1 cellular context compared by ENCODE assay signal in the genomic region with DNA sequence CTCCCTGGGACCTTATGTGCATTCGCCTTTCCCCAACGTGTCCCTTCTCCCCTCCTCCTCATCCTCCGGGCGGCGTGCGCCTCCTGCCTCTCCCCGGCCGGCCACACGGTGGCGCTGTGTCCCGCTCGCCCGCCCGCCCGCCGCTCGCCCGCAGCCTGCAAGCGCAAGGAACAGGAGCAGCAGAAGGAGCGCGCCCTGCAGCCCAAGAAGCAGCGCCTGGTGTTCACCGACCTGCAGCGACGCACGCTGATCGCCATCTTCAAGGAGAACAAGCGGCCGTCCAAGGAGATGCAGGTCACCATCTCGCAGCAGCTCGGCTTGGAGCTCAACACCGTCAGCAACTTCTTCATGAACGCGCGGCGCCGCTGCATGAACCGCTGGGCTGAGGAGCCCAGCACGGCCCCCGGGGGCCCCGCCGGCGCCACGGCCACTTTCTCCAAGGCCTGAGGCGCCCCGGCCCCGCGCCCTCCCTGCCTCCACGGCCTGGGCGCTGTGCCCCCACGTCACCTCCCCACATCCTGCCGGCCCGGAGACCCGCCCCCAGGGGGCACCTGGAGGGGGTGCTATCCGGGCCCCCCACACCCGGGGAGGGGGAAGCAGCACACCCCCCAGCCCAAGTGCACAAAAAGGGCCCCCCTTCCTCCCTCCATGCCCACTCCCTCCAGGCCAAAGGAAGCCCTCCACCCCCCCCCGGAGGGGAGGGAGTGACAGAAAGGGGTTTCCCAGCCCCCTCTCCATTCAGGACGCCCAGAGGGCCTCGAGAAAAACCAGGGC.
A peak's percentile ranks its signal among the peaks of the same experiment; 100 is the strongest.
TF ChIP-seq lines count a peak whose summit lies in the region.

No MANE protein-coding gene starts in this region.

TF ChIP-seq in K562, 482 proteins besides CTCF, POLR2A, EP300 and RAD21 (continued from another document and continues in another):
- TF ChIP-seq, protein P1, sequence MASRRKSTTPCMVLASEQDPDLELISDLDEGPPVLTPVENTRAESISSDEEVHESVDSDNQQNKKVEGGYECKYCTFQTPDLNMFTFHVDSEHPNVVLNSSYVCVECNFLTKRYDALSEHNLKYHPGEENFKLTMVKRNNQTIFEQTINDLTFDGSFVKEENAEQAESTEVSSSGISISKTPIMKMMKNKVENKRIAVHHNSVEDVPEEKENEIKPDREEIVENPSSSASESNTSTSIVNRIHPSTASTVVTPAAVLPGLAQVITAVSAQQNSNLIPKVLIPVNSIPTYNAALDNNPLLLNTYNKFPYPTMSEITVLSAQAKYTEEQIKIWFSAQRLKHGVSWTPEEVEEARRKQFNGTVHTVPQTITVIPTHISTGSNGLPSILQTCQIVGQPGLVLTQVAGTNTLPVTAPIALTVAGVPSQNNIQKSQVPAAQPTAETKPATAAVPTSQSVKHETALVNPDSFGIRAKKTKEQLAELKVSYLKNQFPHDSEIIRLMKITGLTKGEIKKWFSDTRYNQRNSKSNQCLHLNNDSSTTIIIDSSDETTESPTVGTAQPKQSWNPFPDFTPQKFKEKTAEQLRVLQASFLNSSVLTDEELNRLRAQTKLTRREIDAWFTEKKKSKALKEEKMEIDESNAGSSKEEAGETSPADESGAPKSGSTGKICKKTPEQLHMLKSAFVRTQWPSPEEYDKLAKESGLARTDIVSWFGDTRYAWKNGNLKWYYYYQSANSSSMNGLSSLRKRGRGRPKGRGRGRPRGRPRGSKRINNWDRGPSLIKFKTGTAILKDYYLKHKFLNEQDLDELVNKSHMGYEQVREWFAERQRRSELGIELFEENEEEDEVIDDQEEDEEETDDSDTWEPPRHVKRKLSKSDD (conservative IDR thresholded peaks at IDR 0.05; ENCODE audit: low read length), result no peak
- TF ChIP-seq BRD4 (IDR thresholded peaks at IDR 0.05) (no peak), FOXP1 (CRISPR knock-in tag; IDR thresholded peaks at IDR 0.05) (peak; percentile 42; the same call in 1 of the 2 replicates), ETV5 (CRISPR knock-in tag; IDR thresholded peaks at IDR 0.05; ENCODE audit: low read depth) (no peak), PPARD (CRISPR knock-in tag; IDR thresholded peaks at IDR 0.05) (no peak), TCF3 (CRISPR knock-in tag; IDR thresholded peaks at IDR 0.05) (0 out of 2 replicates have a peak, but pooled peaks have one; percentile 10), KLF13 (tag; IDR thresholded peaks at IDR 0.05; ENCODE audit: borderline replicate concordance, low read depth) (no peak), HCFC1 (IDR thresholded peaks at IDR 0.05; ENCODE audit: low read depth, low read length) (peak; percentile 41; the same call in 1 of the 2 replicates), ZNF586 (CRISPR knock-in tag; conservative IDR thresholded peaks at IDR 0.05) (no peak), ZNF121 (CRISPR knock-in tag; conservative IDR thresholded peaks at IDR 0.05) (no peak), ARID2 (IDR thresholded peaks at IDR 0.05) (0 out of 2 replicates have a peak, but pooled peaks have one; percentile 57), SUPT5H (IDR thresholded peaks at IDR 0.05) (no peak), ADNP (tag; IDR thresholded peaks at IDR 0.05) (peak; percentile 84; the same call in 1 of the 2 replicates), COPS2 (conservative IDR thresholded peaks at IDR 0.05) (no peak), CREM (IDR thresholded peaks at IDR 0.05; ENCODE audit: low read depth) (peak; percentile 45; the same call in 1 of the 2 replicates), ZBTB7A (IDR thresholded peaks at IDR 0.05; ENCODE audit: borderline replicate concordance, control insufficient read depth, low read depth, low read length) (peak; percentile 27; the same call in 1 of the 2 replicates)
- TF ChIP-seq, protein P2, sequence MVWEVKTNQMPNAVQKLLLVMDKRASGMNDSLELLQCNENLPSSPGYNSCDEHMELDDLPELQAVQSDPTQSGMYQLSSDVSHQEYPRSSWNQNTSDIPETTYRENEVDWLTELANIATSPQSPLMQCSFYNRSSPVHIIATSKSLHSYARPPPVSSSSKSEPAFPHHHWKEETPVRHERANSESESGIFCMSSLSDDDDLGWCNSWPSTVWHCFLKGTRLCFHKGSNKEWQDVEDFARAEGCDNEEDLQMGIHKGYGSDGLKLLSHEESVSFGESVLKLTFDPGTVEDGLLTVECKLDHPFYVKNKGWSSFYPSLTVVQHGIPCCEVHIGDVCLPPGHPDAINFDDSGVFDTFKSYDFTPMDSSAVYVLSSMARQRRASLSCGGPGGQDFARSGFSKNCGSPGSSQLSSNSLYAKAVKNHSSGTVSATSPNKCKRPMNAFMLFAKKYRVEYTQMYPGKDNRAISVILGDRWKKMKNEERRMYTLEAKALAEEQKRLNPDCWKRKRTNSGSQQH (CRISPR knock-in tag; IDR thresholded peaks at IDR 0.05), result no peak
- TF ChIP-seq, protein P3, sequence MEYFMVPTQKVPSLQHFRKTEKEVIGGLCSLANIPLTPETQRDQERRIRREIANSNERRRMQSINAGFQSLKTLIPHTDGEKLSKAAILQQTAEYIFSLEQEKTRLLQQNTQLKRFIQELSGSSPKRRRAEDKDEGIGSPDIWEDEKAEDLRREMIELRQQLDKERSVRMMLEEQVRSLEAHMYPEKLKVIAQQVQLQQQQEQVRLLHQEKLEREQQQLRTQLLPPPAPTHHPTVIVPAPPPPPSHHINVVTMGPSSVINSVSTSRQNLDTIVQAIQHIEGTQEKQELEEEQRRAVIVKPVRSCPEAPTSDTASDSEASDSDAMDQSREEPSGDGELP (CRISPR knock-in tag; IDR thresholded peaks at IDR 0.05; ENCODE audit: borderline replicate concordance), result peak; percentile 63; the same call in 1 of the 2 replicates
- TF ChIP-seq, protein P4, sequence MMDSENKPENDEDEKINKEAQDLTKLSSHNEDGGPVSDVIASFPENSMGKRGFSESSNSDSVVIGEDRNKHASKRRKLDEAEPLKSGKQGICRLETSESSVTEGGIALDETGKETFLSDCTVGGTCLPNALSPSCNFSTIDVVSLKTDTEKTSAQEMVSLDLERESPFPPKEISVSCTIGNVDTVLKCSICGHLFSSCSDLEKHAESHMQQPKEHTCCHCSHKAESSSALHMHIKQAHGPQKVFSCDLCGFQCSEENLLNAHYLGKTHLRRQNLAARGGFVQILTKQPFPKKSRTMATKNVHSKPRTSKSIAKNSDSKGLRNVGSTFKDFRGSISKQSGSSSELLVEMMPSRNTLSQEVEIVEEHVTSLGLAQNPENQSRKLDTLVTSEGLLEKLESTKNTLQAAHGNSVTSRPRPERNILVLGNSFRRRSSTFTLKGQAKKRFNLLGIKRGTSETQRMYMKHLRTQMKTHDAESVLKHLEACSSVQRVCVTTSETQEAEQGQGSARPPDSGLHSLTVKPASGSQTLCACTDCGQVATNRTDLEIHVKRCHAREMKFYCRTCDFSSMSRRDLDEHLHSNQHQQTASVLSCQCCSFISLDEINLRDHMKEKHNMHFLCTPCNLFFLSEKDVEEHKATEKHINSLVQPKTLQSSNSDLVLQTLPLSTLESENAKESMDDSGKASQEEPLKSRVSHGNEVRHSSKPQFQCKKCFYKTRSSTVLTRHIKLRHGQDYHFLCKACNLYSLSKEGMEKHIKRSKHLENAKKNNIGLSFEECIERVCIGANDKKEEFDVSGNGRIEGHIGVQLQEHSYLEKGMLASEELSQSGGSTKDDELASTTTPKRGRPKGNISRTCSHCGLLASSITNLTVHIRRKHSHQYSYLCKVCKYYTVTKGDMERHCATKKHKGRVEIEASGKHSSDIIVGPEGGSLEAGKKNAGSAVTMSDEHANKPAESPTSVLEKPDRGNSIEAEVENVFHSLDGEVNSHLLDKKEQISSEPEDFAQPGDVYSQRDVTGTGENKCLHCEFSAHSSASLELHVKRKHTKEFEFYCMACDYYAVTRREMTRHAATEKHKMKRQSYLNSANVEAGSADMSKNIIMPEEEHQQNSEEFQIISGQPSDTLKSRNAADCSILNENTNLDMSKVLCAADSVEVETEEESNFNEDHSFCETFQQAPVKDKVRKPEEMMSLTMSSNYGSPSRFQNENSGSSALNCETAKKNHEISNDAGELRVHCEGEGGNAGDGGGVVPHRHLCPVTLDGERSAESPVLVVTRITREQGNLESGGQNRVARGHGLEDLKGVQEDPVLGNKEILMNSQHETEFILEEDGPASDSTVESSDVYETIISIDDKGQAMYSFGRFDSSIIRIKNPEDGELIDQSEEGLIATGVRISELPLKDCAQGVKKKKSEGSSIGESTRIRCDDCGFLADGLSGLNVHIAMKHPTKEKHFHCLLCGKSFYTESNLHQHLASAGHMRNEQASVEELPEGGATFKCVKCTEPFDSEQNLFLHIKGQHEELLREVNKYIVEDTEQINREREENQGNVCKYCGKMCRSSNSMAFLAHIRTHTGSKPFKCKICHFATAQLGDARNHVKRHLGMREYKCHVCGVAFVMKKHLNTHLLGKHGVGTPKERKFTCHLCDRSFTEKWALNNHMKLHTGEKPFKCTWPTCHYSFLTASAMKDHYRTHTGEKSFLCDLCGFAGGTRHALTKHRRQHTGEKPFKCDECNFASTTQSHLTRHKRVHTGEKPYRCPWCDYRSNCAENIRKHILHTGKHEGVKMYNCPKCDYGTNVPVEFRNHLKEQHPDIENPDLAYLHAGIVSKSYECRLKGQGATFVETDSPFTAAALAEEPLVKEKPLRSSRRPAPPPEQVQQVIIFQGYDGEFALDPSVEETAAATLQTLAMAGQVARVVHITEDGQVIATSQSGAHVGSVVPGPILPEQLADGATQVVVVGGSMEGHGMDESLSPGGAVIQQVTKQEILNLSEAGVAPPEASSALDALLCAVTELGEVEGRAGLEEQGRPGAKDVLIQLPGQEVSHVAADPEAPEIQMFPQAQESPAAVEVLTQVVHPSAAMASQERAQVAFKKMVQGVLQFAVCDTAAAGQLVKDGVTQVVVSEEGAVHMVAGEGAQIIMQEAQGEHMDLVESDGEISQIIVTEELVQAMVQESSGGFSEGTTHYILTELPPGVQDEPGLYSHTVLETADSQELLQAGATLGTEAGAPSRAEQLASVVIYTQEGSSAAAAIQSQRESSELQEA (IDR thresholded peaks at IDR 0.05; ENCODE audit: low read depth), result no peak
- TF ChIP-seq, protein P5, sequence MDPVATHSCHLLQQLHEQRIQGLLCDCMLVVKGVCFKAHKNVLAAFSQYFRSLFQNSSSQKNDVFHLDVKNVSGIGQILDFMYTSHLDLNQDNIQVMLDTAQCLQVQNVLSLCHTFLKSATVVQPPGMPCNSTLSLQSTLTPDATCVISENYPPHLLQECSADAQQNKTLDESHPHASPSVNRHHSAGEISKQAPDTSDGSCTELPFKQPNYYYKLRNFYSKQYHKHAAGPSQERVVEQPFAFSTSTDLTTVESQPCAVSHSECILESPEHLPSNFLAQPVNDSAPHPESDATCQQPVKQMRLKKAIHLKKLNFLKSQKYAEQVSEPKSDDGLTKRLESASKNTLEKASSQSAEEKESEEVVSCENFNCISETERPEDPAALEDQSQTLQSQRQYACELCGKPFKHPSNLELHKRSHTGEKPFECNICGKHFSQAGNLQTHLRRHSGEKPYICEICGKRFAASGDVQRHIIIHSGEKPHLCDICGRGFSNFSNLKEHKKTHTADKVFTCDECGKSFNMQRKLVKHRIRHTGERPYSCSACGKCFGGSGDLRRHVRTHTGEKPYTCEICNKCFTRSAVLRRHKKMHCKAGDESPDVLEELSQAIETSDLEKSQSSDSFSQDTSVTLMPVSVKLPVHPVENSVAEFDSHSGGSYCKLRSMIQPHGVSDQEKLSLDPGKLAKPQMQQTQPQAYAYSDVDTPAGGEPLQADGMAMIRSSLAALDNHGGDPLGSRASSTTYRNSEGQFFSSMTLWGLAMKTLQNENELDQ (CRISPR knock-in tag; IDR thresholded peaks at IDR 0.05; ENCODE audit: borderline replicate concordance), result no peak
- TF ChIP-seq, protein P6, sequence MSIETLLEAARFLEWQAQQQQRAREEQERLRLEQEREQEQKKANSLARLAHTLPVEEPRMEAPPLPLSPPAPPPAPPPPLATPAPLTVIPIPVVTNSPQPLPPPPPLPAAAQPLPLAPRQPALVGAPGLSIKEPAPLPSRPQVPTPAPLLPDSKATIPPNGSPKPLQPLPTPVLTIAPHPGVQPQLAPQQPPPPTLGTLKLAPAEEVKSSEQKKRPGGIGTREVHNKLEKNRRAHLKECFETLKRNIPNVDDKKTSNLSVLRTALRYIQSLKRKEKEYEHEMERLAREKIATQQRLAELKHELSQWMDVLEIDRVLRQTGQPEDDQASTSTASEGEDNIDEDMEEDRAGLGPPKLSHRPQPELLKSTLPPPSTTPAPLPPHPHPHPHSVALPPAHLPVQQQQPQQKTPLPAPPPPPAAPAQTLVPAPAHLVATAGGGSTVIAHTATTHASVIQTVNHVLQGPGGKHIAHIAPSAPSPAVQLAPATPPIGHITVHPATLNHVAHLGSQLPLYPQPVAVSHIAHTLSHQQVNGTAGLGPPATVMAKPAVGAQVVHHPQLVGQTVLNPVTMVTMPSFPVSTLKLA (conservative IDR thresholded peaks at IDR 0.05), result peak in 1 of 2 experiments; percentile 55; a peak in 3 of 4 replicates
- TF ChIP-seq, protein P7, sequence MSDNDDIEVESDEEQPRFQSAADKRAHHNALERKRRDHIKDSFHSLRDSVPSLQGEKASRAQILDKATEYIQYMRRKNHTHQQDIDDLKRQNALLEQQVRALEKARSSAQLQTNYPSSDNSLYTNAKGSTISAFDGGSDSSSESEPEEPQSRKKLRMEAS (CRISPR knock-in tag; IDR thresholded peaks at IDR 0.05), result peak; percentile 68
- TF ChIP-seq, protein P8, sequence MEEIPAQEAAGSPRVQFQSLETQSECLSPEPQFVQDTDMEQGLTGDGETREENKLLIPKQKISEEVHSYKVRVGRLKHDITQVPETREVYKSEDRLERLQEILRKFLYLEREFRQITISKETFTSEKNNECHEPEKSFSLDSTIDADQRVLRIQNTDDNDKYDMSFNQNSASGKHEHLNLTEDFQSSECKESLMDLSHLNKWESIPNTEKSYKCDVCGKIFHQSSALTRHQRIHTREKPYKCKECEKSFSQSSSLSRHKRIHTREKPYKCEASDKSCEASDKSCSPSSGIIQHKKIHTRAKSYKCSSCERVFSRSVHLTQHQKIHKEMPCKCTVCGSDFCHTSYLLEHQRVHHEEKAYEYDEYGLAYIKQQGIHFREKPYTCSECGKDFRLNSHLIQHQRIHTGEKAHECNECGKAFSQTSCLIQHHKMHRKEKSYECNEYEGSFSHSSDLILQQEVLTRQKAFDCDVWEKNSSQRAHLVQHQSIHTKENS (CRISPR knock-in tag; IDR thresholded peaks at IDR 0.05), result no peak
- TF ChIP-seq, protein P9, sequence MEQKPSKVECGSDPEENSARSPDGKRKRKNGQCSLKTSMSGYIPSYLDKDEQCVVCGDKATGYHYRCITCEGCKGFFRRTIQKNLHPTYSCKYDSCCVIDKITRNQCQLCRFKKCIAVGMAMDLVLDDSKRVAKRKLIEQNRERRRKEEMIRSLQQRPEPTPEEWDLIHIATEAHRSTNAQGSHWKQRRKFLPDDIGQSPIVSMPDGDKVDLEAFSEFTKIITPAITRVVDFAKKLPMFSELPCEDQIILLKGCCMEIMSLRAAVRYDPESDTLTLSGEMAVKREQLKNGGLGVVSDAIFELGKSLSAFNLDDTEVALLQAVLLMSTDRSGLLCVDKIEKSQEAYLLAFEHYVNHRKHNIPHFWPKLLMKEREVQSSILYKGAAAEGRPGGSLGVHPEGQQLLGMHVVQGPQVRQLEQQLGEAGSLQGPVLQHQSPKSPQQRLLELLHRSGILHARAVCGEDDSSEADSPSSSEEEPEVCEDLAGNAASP (IDR thresholded peaks at IDR 0.05), result no peak
